Comparison of ENCODE assay signal across 1 cellular context in genomic region chr1:63134501-63135173, GRCh38.
TF ChIP-seq lines count a peak whose summit lies in the region.

No MANE protein-coding gene starts in this region.

TF ChIP-seq in GM23338, 12 proteins besides CTCF, POLR2A, EP300 and RAD21 (continued from another document):
- TF ChIP-seq ZNF462 (CRISPR knock-in tag; IDR thresholded peaks at IDR 0.05) (no peak), ZNF114 (CRISPR knock-in tag; IDR thresholded peaks at IDR 0.05) (no peak), CREB1 (CRISPR knock-in tag; IDR thresholded peaks at IDR 0.05; ENCODE audit: low read depth) (no peak), EZH2phosphoT487 (IDR thresholded peaks at IDR 0.05; ENCODE audit: unreplicated experiment) (no peak), REST (IDR thresholded peaks at IDR 0.05; ENCODE audit: unreplicated experiment) (no peak), ZNF331 (CRISPR knock-in tag; IDR thresholded peaks at IDR 0.05; ENCODE audit: low read depth) (no peak), POLR2AphosphoS5 (IDR thresholded peaks at IDR 0.05; ENCODE audit: low read depth) (no peak), STAT1 (IDR thresholded peaks at IDR 0.05; ENCODE audit: unreplicated experiment) (no peak)
